Comparison of ENCODE assay signal across 1 cellular context in the genomic region with DNA sequence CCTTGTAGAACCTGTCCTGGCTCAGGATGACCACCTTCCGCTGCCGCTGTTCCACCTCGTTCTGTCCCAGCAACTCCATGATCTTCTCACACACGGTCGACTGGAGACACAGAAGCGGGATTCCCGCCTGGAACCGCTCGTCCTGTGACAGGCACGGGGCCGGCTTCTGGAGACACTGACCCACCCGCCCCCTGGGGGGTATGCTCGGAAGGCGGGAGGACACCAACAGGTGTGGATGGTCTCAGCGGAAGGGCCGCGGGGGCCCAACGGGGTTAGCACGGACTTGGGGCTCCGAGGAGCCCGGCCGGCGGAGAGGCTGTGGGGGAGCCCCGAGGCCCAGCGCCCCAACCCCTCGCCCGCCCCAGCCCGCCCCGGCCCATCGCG.
TF ChIP-seq lines count a peak whose summit lies in the region.

No MANE protein-coding gene starts in this region.

TF ChIP-seq in GM23338, 12 proteins besides CTCF, POLR2A, EP300 and RAD21 (continued from another document):
- TF ChIP-seq ZNF114 (CRISPR knock-in tag; IDR thresholded peaks at IDR 0.05) (no peak), STAT1 (IDR thresholded peaks at IDR 0.05; ENCODE audit: unreplicated experiment) (no peak), EZH2 (IDR thresholded peaks at IDR 0.05; ENCODE audit: low read depth, unreplicated experiment) (no peak), ZNF331 (CRISPR knock-in tag; IDR thresholded peaks at IDR 0.05; ENCODE audit: low read depth) (no peak), NANOG (IDR thresholded peaks at IDR 0.05; ENCODE audit: borderline replicate concordance) (no peak)
- TF ChIP-seq, protein P1, sequence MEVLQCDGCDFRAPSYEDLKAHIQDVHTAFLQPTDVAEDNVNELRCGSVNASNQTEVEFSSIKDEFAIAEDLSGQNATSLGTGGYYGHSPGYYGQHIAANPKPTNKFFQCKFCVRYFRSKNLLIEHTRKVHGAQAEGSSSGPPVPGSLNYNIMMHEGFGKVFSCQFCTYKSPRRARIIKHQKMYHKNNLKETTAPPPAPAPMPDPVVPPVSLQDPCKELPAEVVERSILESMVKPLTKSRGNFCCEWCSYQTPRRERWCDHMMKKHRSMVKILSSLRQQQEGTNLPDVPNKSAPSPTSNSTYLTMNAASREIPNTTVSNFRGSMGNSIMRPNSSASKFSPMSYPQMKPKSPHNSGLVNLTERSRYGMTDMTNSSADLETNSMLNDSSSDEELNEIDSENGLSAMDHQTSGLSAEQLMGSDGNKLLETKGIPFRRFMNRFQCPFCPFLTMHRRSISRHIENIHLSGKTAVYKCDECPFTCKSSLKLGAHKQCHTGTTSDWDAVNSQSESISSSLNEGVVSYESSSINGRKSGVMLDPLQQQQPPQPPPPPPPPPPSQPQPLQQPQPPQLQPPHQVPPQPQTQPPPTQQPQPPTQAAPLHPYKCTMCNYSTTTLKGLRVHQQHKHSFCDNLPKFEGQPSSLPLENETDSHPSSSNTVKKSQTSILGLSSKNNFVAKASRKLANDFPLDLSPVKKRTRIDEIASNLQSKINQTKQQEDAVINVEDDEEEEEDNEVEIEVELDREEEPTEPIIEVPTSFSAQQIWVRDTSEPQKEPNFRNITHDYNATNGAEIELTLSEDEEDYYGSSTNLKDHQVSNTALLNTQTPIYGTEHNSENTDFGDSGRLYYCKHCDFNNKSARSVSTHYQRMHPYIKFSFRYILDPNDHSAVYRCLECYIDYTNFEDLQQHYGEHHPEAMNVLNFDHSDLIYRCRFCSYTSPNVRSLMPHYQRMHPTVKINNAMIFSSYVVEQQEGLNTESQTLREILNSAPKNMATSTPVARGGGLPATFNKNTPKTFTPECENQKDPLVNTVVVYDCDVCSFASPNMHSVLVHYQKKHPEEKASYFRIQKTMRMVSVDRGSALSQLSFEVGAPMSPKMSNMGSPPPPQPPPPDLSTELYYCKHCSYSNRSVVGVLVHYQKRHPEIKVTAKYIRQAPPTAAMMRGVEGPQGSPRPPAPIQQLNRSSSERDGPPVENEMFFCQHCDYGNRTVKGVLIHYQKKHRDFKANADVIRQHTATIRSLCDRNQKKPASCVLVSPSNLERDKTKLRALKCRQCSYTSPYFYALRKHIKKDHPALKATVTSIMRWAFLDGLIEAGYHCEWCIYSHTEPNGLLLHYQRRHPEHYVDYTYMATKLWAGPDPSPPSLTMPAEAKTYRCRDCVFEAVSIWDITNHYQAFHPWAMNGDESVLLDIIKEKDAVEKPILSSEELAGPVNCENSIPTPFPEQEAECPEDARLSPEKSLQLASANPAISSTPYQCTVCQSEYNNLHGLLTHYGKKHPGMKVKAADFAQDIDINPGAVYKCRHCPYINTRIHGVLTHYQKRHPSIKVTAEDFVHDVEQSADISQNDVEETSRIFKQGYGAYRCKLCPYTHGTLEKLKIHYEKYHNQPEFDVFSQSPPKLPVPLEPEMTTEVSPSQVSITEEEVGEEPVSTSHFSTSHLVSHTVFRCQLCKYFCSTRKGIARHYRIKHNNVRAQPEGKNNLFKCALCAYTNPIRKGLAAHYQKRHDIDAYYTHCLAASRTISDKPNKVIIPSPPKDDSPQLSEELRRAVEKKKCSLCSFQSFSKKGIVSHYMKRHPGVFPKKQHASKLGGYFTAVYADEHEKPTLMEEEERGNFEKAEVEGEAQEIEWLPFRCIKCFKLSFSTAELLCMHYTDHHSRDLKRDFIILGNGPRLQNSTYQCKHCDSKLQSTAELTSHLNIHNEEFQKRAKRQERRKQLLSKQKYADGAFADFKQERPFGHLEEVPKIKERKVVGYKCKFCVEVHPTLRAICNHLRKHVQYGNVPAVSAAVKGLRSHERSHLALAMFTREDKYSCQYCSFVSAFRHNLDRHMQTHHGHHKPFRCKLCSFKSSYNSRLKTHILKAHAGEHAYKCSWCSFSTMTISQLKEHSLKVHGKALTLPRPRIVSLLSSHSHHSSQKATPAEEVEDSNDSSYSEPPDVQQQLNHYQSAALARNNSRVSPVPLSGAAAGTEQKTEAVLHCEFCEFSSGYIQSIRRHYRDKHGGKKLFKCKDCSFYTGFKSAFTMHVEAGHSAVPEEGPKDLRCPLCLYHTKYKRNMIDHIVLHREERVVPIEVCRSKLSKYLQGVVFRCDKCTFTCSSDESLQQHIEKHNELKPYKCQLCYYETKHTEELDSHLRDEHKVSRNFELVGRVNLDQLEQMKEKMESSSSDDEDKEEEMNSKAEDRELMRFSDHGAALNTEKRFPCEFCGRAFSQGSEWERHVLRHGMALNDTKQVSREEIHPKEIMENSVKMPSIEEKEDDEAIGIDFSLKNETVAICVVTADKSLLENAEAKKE (CRISPR knock-in tag; IDR thresholded peaks at IDR 0.05) = no peak
